ENCODE assay signal across 10 cellular contexts in genomic region chr1:36239941-36240637, GRCh38. TPM values are rescaled to one million over a fixed set of nuclear protein-coding genes. Genes with fewer than 3 reads are reported as not detected.
A peak's percentile ranks its signal among the peaks of the same experiment; 100 is the strongest.
DNase-seq lines count a peak whose midpoint lies in the region; ATAC-seq and TF ChIP-seq lines count a peak whose summit lies in the region.
"Had no signal": no experiment of that assay in that cellular context is flagged by ENCODE, and none has a peak within 500 bp of the region (broad histone marks: within the 10 kb centered on the region; RNA-seq: fewer than 3 reads in every experiment).

No MANE protein-coding gene starts in this region.

- peaks cover 3% of the 10 kb centered on the region for H3K36me3 Mint-ChIP-seq in activated naive CD4-positive, alpha-beta T cell treated with anti-CD3 and anti-CD28 coated beads, Interleukin-2, amount 50 U/mL, for 24 hours
- H3K36me3 Mint-ChIP-seq in central memory CD8-positive, alpha-beta T cell (ENCODE audit: insufficient read depth): peaks cover 45% of the 10 kb centered on the region

- no peak for TF ChIP-seq POLR2A in right lobe of liver (IDR thresholded peaks at IDR 0.05)

- H3K36me3 ChIP-seq in right lobe of liver: peaks cover 0 to 13% (median 0%) of the 10 kb centered on the region in 4 donors
- no peaks in the 10 kb centered on the region for H3K36me3 ChIP-seq in aorta (ENCODE audit: control insufficient read depth in 1 of 2, insufficient read depth in 2 of 2, low read length in 1 of 2)

- TF ChIP-seq CTCF in right lobe of liver (IDR thresholded peaks at IDR 0.05) (no peak), GM13977 (IDR thresholded peaks at IDR 0.05; ENCODE audit: extremely low read depth, insufficient read depth, missing control alignments) (no peak)

- H3K4me1 Mint-ChIP-seq in activated naive CD4-positive, alpha-beta T cell treated with anti-CD3 and anti-CD28 coated beads, Interleukin-2, amount 50 U/mL, for 24 hours: peaks cover 52% of the 10 kb centered on the region
- H3K4me1 Mint-ChIP-seq in central memory CD8-positive, alpha-beta T cell: peaks cover 44% of the 10 kb centered on the region

- intact Hi-C loops in right lobe of liver (cut with DNase I): loop anchor here (10.0 kb wide), 1 partner anchor 45 kb away; no protein-coding TSS in a partner anchor
- intact Hi-C loops in aorta (cut with DNase I): no loop called here

- H3K9me3 ChIP-seq in right lobe of liver (no peaks in the 10 kb centered on the region), aorta (ENCODE audit: control insufficient read depth, low read length) (no peaks in the 10 kb centered on the region)

- no peaks in the 10 kb centered on the region for H3K9me3 Mint-ChIP-seq in activated naive CD4-positive, alpha-beta T cell treated with anti-CD3 and anti-CD28 coated beads, Interleukin-2, amount 50 U/mL, for 24 hours
- no peaks in the 10 kb centered on the region for H3K9me3 Mint-ChIP-seq in central memory CD8-positive, alpha-beta T cell

- H3K27me3 ChIP-seq in right lobe of liver (no peaks in the 10 kb centered on the region), aorta (ENCODE audit: control insufficient read depth in 1 of 2, insufficient read depth in 2 of 2, low read length in 1 of 2) (no peaks in the 10 kb centered on the region)

- ATAC-seq in central memory CD8-positive, alpha-beta T cell (replicated peaks; ENCODE audit: extremely low read depth, poor library complexity, severe bottlenecking): no peak
- ATAC-seq in right lobe of liver (peak; percentile 64 to 88 (median 80)), aorta (ENCODE audit: low FRiP score) (peak; percentile 36)

- H3K4me1 ChIP-seq in right lobe of liver: peaks cover 0 to 42% (median 15%) of the 10 kb centered on the region in 4 donors
- H3K4me1 ChIP-seq in aorta (ENCODE audit: control insufficient read depth in 1 of 2, insufficient read depth in 2 of 2, low read length in 2 of 2): peaks cover 0 to 6% of the 10 kb centered on the region in 2 donors

- H3K27me3 Mint-ChIP-seq in activated naive CD4-positive, alpha-beta T cell treated with anti-CD3 and anti-CD28 coated beads, Interleukin-2, amount 50 U/mL, for 24 hours: no peaks in the 10 kb centered on the region
- no peaks in the 10 kb centered on the region for H3K27me3 Mint-ChIP-seq in central memory CD8-positive, alpha-beta T cell

- no peak for DNase-seq in activated naive CD4-positive, alpha-beta T cell treated with anti-CD3 and anti-CD28 coated beads, Interleukin-2, amount 50 U/mL, for 16 hours
- DNase-seq in central memory CD8-positive, alpha-beta T cell (ENCODE audit: low spot score in 2 of 2): no peak
- DNase-seq in right lobe of liver (peak in 2 of 3 donors; percentile 66 to 75), aorta (no peak), GM13977 (ENCODE audit: low spot score) (no peak), KG1 (lab: John Stamatoyannopoulos, UW) (no peak)
- no peak for DNase-seq in stimulated activated naive CD4-positive, alpha-beta T cell (lab: John Stamatoyannopoulos, UW)
- DNase-seq: activated CD4-positive, alpha-beta T cell treated with anti-CD3 and anti-CD28 coated beads for 1 hour; NCI-H2081 treated with DMSO at 0.1 percent for 48 hours had no signal

- 18% methylated on average over 4 of the region's 4 CpGs for WGBS in right lobe of liver (ENCODE audit: insufficient coverage, low coverage, low lambda C conversion rate, missing lambda C conversion rate)
- WGBS in aorta, 2 donors: 31 to 33% methylated on average over 4 of the region's 4 CpGs

- H3K27ac ChIP-seq in right lobe of liver (peak overlapping the region in 1 of 3 donors; percentile 42), aorta (ENCODE audit: low read depth in 1 of 2, low read length in 2 of 2) (no peak overlapping the region)

- in situ Hi-C loops in GM13977 (cut with MboI; ENCODE audit: low pct_unique_long_range_greater_than_20kb, low sequenced_read_pairs, unreplicated experiment): no loop called here

- H3K27ac Mint-ChIP-seq in activated naive CD4-positive, alpha-beta T cell treated with anti-CD3 and anti-CD28 coated beads, Interleukin-2, amount 50 U/mL, for 24 hours: peak overlapping the region; percentile 35
- peak overlapping the region; percentile 74 for H3K27ac Mint-ChIP-seq in central memory CD8-positive, alpha-beta T cell (ENCODE audit: low read depth)

- H3K4me3 Mint-ChIP-seq in activated naive CD4-positive, alpha-beta T cell treated with anti-CD3 and anti-CD28 coated beads, Interleukin-2, amount 50 U/mL, for 24 hours: no peak overlapping the region
- H3K4me3 Mint-ChIP-seq in central memory CD8-positive, alpha-beta T cell: no peak overlapping the region

- no peak overlapping the region for H3K4me3 ChIP-seq in right lobe of liver
- H3K4me3 ChIP-seq in aorta (ENCODE audit: low read length in 2 of 2): no peak overlapping the region

RNA-seq across cellular contexts. Expression of gene THRAP3, which starts 15.8 kb away (rescaled TPM):
- 10 to 100 TPM; 33.7 to 53.6 (median 40.7) TPM for total RNA-seq in right lobe of liver
- total RNA-seq in aorta: 10 to 100 TPM; 85.3 to 91.5 TPM
- polyA plus RNA-seq in aorta: 10 to 100 TPM; 31.6 to 46.7 TPM

Comparison
In these comparisons a context has a peak if more than half of its experiments do, and no peak if none do; other contexts are left out.
1. DNase-seq: peak in right lobe of liver (2 of 3); none in activated naive CD4-positive, alpha-beta T cell treated with anti-CD3 and anti-CD28 coated beads, Interleukin-2, amount 50 U/mL, for 16 hours (single experiment), central memory CD8-positive, alpha-beta T cell (0 of 2), aorta (0 of 2), stimulated activated naive CD4-positive, alpha-beta T cell (0 of 6), GM13977 (single experiment) and KG1 (single experiment).
2. intact Hi-C loops: an anchor here in right lobe of liver (10.0 kb wide); none called in aorta.